Comparison of ENCODE assay signal across 8 cellular contexts in the genomic region with DNA sequence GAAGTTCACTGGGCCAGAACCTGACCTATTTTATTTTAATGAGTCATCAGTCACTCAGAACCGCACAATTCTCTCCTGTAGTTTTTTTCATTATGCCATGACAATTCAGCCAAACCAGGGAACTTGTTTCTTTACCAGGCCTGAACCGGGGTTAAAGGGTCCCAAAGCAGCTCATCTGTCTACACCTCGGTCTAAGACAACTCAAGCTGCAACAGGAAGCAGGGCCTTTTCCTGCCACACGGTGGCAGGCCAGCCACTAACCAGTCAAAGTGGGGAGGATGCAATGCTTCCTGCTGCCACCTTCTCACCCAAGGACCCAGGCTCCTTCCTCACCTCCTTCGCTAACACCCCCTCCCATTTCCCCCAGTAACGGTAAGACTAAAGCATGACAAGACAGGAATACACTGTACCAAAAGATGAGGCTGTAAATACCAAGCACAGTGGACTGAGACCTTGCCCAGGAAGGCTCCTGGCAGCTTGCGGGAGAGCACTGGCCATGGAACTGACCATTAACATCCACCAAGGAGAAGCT. TPM values are rescaled to one million over a fixed set of nuclear protein-coding genes. Genes with fewer than 3 reads are reported as not detected.
A peak's percentile ranks its signal among the peaks of the same experiment; 100 is the strongest.
DNase-seq lines count a peak whose midpoint lies in the region; ATAC-seq and TF ChIP-seq lines count a peak whose summit lies in the region.

No MANE protein-coding gene starts in this region.

- DNase-seq in AG09309 (ENCODE audit: low read depth) (no peak), right cardiac atrium (peak; percentile 64 to 89 (median 80)), smooth muscle cell of the brain vasculature (ENCODE audit: low read depth, low spot score) (peak; percentile 29), ureter (ENCODE audit: low spot score) (no peak)
- peak in 1 of 2 donors; percentile 56 for DNase-seq in activated naive CD4-positive, alpha-beta T cell treated with anti-CD3 and anti-CD28 coated beads, Interleukin-2, amount 50 U/mL, for 72 hours (ENCODE audit: low spot score in 2 of 2)

- no peaks in the 10 kb centered on the region for H3K9me3 ChIP-seq in right cardiac atrium (ENCODE audit: control insufficient read depth, low read length)

- intact Hi-C loops in right cardiac atrium (cut with DNase I): loop anchor here (5.0 to 10.0 kb wide), 3 partner anchors 54 to 514 kb away; a partner anchor contains a TSS

- no peak overlapping the region for H3K4me3 ChIP-seq in AG09309 (ENCODE audit: control insufficient read depth, low read depth, low read length)
- H3K4me3 ChIP-seq in right cardiac atrium (ENCODE audit: low read length): no peak overlapping the region

- H3K27me3 ChIP-seq in right cardiac atrium (ENCODE audit: control insufficient read depth, insufficient read depth): no peaks in the 10 kb centered on the region

- H3K27ac Mint-ChIP-seq in activated naive CD4-positive, alpha-beta T cell treated with anti-CD3 and anti-CD28 coated beads, Interleukin-2, amount 50 U/mL, for 72 hours: no peak overlapping the region

- TF ChIP-seq CTCF in AG09309 (IDR thresholded peaks at IDR 0.05; ENCODE audit: control insufficient read depth, insufficient read depth, low read depth, low read length, missing control alignments): peak; percentile 86

- ATAC-seq in GM18517 (IDR thresholded peaks at IDR 0.05; ENCODE audit: unreplicated experiment): peak; percentile 52
- peak; percentile 67 for ATAC-seq in HG03457 (IDR thresholded peaks at IDR 0.05; ENCODE audit: unreplicated experiment)
- ATAC-seq in SK-N-SH treated with all-trans-retinoic acid at 6 μM for 48 hours: peak; percentile 80
- ATAC-seq in activated naive CD4-positive, alpha-beta T cell treated with anti-CD3 and anti-CD28 coated beads, Interleukin-2, amount 50 U/mL, for 72 hours: peak; percentile 89 to 97
- peak; percentile 86 to 95 for ATAC-seq in right cardiac atrium

- H3K9me3 Mint-ChIP-seq in activated naive CD4-positive, alpha-beta T cell treated with anti-CD3 and anti-CD28 coated beads, Interleukin-2, amount 50 U/mL, for 72 hours: no peaks in the 10 kb centered on the region

- 21% methylated on average over 7 of the region's 7 CpGs for WGBS in right cardiac atrium

- H3K27ac ChIP-seq in right cardiac atrium (ENCODE audit: low read length): no peak overlapping the region

- H3K36me3 Mint-ChIP-seq in activated naive CD4-positive, alpha-beta T cell treated with anti-CD3 and anti-CD28 coated beads, Interleukin-2, amount 50 U/mL, for 72 hours: no peaks in the 10 kb centered on the region

- H3K4me1 ChIP-seq in right cardiac atrium (ENCODE audit: control insufficient read depth, insufficient read depth, low read length): no peaks in the 10 kb centered on the region

TF ChIP-seq in SK-N-SH treated with all-trans-retinoic acid at 6 μM for 48 hours, 23 proteins besides CTCF, POLR2A, EP300 and RAD21:
- TF ChIP-seq TCF4 (CRISPR knock-in tag; IDR thresholded peaks at IDR 0.05; ENCODE audit: borderline replicate concordance): no peak
- no peak for TF ChIP-seq OSR1 (CRISPR knock-in tag; IDR thresholded peaks at IDR 0.05)
- no peak for TF ChIP-seq ZFP30 (CRISPR knock-in tag; IDR thresholded peaks at IDR 0.05)
- no peak for TF ChIP-seq GLIS3 (CRISPR knock-in tag; IDR thresholded peaks at IDR 0.05)
- TF ChIP-seq, protein P1, sequence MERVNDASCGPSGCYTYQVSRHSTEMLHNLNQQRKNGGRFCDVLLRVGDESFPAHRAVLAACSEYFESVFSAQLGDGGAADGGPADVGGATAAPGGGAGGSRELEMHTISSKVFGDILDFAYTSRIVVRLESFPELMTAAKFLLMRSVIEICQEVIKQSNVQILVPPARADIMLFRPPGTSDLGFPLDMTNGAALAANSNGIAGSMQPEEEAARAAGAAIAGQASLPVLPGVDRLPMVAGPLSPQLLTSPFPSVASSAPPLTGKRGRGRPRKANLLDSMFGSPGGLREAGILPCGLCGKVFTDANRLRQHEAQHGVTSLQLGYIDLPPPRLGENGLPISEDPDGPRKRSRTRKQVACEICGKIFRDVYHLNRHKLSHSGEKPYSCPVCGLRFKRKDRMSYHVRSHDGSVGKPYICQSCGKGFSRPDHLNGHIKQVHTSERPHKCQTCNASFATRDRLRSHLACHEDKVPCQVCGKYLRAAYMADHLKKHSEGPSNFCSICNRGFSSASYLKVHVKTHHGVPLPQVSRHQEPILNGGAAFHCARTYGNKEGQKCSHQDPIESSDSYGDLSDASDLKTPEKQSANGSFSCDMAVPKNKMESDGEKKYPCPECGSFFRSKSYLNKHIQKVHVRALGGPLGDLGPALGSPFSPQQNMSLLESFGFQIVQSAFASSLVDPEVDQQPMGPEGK (CRISPR knock-in tag; IDR thresholded peaks at IDR 0.05; ENCODE audit: borderline replicate concordance): no peak
- no peak for TF ChIP-seq ZNF70 (CRISPR knock-in tag; IDR thresholded peaks at IDR 0.05)

RNA-seq across cellular contexts. Expression of a gene that starts 56.7 kb away (rescaled TPM):
- 1 to 10 TPM in 1 of 2 donors, under 1 TPM in 1; 0.54 to 2.2 TPM for total RNA-seq in activated naive CD4-positive, alpha-beta T cell treated with anti-CD3 and anti-CD28 coated beads, Interleukin-2, amount 50 U/mL, for 72 hours
- total RNA-seq in right cardiac atrium: 10 to 100 TPM; 27.4 to 50.1 (median 33.8) TPM
- polyA plus RNA-seq in right cardiac atrium: 22.5 TPM
- total RNA-seq in ureter: 21.3 TPM

Comparison
In these comparisons a context has a peak if more than half of its experiments do, and no peak if none do; other contexts are left out.
1. DNase-seq: peak in right cardiac atrium (3 of 3) and smooth muscle cell of the brain vasculature (single experiment); none in AG09309 (single experiment) and ureter (single experiment).
2. Peak in every context shown above with its lines, with median percentiles within 50 percentile points of each other: ATAC-seq.